18 cellular contexts compared by ENCODE assay signal in genomic region chr14:31030406-31030805, GRCh38. TPM values are rescaled to one million over a fixed set of nuclear protein-coding genes. Genes with fewer than 3 reads are reported as not detected.
DNase-seq lines count a peak whose midpoint lies in the region; ATAC-seq, FAIRE-seq and TF ChIP-seq lines count a peak whose summit lies in the region.
"Had no signal": no experiment of that assay in that cellular context is flagged by ENCODE, and none has a peak within 500 bp of the region (broad histone marks: within the 10 kb centered on the region; RNA-seq: fewer than 3 reads in every experiment).

No MANE protein-coding gene starts in this region.

- TF ChIP-seq EP300 in HepG2 (IDR thresholded peaks at IDR 0.05; ENCODE audit: low read depth in 2 of 2, low read length in 2 of 2) (no peak), HepG2 (CRISPR knock-in tag; IDR thresholded peaks at IDR 0.05; ENCODE audit: borderline replicate concordance) (no peak), K562 (IDR thresholded peaks at IDR 0.05; ENCODE audit: low read length) (no peak)

- TF ChIP-seq POLR2A in HepG2 (IDR thresholded peaks at IDR 0.05; ENCODE audit: insufficient read depth in 1 of 2, low read depth in 2 of 2, low read length in 2 of 2) (no peak), right lobe of liver (IDR thresholded peaks at IDR 0.05) (no peak), HCT116 (IDR thresholded peaks at IDR 0.05; ENCODE audit: borderline replicate concordance, extremely low read depth, insufficient read depth, insufficient read length) (no peak), K562 (conservative IDR thresholded peaks at IDR 0.05) (no peak)

- H3K27ac ChIP-seq in HepG2 (ENCODE audit: extremely low read length, insufficient read depth, low read length) (no peak overlapping the region), right lobe of liver (no peak overlapping the region), HCT116 (ENCODE audit: low read depth, low read length) (no peak overlapping the region), K562 (ENCODE audit: extremely low read depth, low read depth, low read length) (peak overlapping the region; percentile 81), small intestine (ENCODE audit: low read depth in 1 of 2, low read length in 1 of 2) (no peak overlapping the region)

- H3K9me3 Mint-ChIP-seq in stimulated activated effector memory CD8-positive, alpha-beta T cell treated with anti-CD3 and anti-CD28 coated beads, Interleukin-12 subunit alpha, Interleukin-12 subunit beta, amount 100 ng/mL, for 72 hours: no peaks in the 10 kb centered on the region
- H3K9me3 Mint-ChIP-seq: CD8-positive, alpha-beta T cell had no signal

- no peaks in the 10 kb centered on the region for H3K9me1 ChIP-seq in K562 (ENCODE audit: control insufficient read depth, insufficient read depth, low read length)

- H3K4me1 Mint-ChIP-seq in stimulated activated effector memory CD8-positive, alpha-beta T cell treated with anti-CD3 and anti-CD28 coated beads, Interleukin-12 subunit alpha, Interleukin-12 subunit beta, amount 100 ng/mL, for 72 hours: peaks cover 37% of the 10 kb centered on the region

- ATAC-seq in HepG2 (no peak), right lobe of liver (no peak), HCT116 (no peak), K562 (no peak), HG02763 (IDR thresholded peaks at IDR 0.05; ENCODE audit: unreplicated experiment) (no peak)
- no peak for ATAC-seq in stimulated activated effector memory CD8-positive, alpha-beta T cell treated with anti-CD3 and anti-CD28 coated beads, Interleukin-12 subunit alpha, Interleukin-12 subunit beta, amount 100 ng/mL, for 72 hours
- ATAC-seq: CD8-positive, alpha-beta T cell had no signal

- in situ Hi-C loops in HepG2 (cut with HindIII; ENCODE audit: extremely low pct_ligation_motif_present, low pct_unique_long_range_greater_than_20kb): no loop called here
- in situ Hi-C loops in K562 (cut with MboI): no loop called here

- no peaks in the 10 kb centered on the region for H3K9me3 ChIP-seq in HepG2 (ENCODE audit: low read length)
- H3K9me3 ChIP-seq in right lobe of liver: no peaks in the 10 kb centered on the region
- no peaks in the 10 kb centered on the region for H3K9me3 ChIP-seq in HCT116 (ENCODE audit: control insufficient read depth in 1 of 2, insufficient read depth in 1 of 2, low read depth in 1 of 2, low read length in 2 of 2)
- no peaks in the 10 kb centered on the region for H3K9me3 ChIP-seq in K562 (replicated peaks; ENCODE audit: control insufficient read depth, insufficient read depth, low read depth, low read length)
- H3K9me3 ChIP-seq in small intestine (ENCODE audit: control insufficient read depth, low read depth): no peaks in the 10 kb centered on the region

- H3K27ac Mint-ChIP-seq in stimulated activated effector memory CD8-positive, alpha-beta T cell treated with anti-CD3 and anti-CD28 coated beads, Interleukin-12 subunit alpha, Interleukin-12 subunit beta, amount 100 ng/mL, for 72 hours: peak overlapping the region; percentile 56
- H3K27ac Mint-ChIP-seq: B cell; CD8-positive, alpha-beta T cell had no signal

- no peak overlapping the region for H3K4me3 Mint-ChIP-seq in stimulated activated effector memory CD8-positive, alpha-beta T cell treated with anti-CD3 and anti-CD28 coated beads, Interleukin-12 subunit alpha, Interleukin-12 subunit beta, amount 100 ng/mL, for 72 hours
- H3K4me3 Mint-ChIP-seq: B cell; CD8-positive, alpha-beta T cell had no signal

- peaks cover 21% of the 10 kb centered on the region for H3K79me2 ChIP-seq in HepG2 (ENCODE audit: insufficient read depth, low read length)
- peaks cover 23% of the 10 kb centered on the region for H3K79me2 ChIP-seq in HCT116 (ENCODE audit: insufficient read depth, low read length)
- peaks cover 39% of the 10 kb centered on the region for H3K79me2 ChIP-seq in K562 (ENCODE audit: control insufficient read depth, insufficient read depth, low read length)

- H4K20me1 ChIP-seq in HepG2 (ENCODE audit: insufficient read depth, low read length): peaks cover under 1% of the 10 kb centered on the region; the same call in 1 of the 2 replicates
- H4K20me1 ChIP-seq in HCT116 (ENCODE audit: insufficient read depth): no peaks in the 10 kb centered on the region
- no peaks in the 10 kb centered on the region for H4K20me1 ChIP-seq in K562 (replicated peaks; ENCODE audit: control insufficient read depth, insufficient read depth, low read length)

- H3K4me1 ChIP-seq in HepG2 (ENCODE audit: insufficient read depth, low read length): peaks cover 75% of the 10 kb centered on the region
- H3K4me1 ChIP-seq in right lobe of liver: peaks cover 0 to 20% (median 7%) of the 10 kb centered on the region in 4 donors
- peaks cover 65 to 78% of the 10 kb centered on the region in 2 experiments for H3K4me1 ChIP-seq in HCT116 (ENCODE audit: control insufficient read depth in 1 of 2, insufficient read depth in 2 of 2, low read length in 2 of 2)
- peaks cover 24 to 52% of the 10 kb centered on the region in 2 experiments for H3K4me1 ChIP-seq in K562 (replicated peaks in 1 of 2; ENCODE audit: control insufficient read depth in 2 of 2, insufficient read depth in 2 of 2, low read length in 2 of 2)
- peaks cover 0 to 2% of the 10 kb centered on the region in 2 donors for H3K4me1 ChIP-seq in small intestine (ENCODE audit: control insufficient read depth in 2 of 2, insufficient read depth in 1 of 2, low read depth in 1 of 2, low read length in 1 of 2)

- H3K36me3 ChIP-seq in HepG2 (replicated peaks in 1 of 2; ENCODE audit: control insufficient read depth in 1 of 2, insufficient read depth in 2 of 2, low read length in 2 of 2) (no peaks in the 10 kb centered on the region), right lobe of liver (no peaks in the 10 kb centered on the region), HCT116 (ENCODE audit: control insufficient read depth in 1 of 2, insufficient read depth in 2 of 2, low read length in 2 of 2) (no peaks in the 10 kb centered on the region), K562 (ENCODE audit: control insufficient read depth, insufficient read depth, low read length) (no peaks in the 10 kb centered on the region), small intestine (ENCODE audit: control insufficient read depth in 2 of 2, insufficient read depth in 2 of 2, low read length in 2 of 2) (no peaks in the 10 kb centered on the region)

- intact Hi-C loops in HepG2 (cut with micrococcal nuclease; ENCODE audit: unreplicated experiment): no loop called here
- intact Hi-C loops in right lobe of liver (cut with DNase I): no loop called here
- intact Hi-C loops in HCT116 (cut with micrococcal nuclease): no loop called here
- intact Hi-C loops in K562 (cut with micrococcal nuclease): no loop called here

- H3K9me2 ChIP-seq in HCT116 (ENCODE audit: insufficient read depth): no peaks in the 10 kb centered on the region; the same call in 1 of the 2 replicates

- RAD21 ChIA-PET in HCT116 (lab: Charles Lee; ENCODE audit: low non-redundant PET in 1 of 2, low total read pairs in 2 of 2, uncharacterized antibody in 2 of 2, unreplicated experiment in 2 of 2): no interaction called here

- FAIRE-seq in HepG2 (lab: Jason Lieb, UNC) (no peak), K562 (lab: Jason Lieb, UNC) (no peak), small intestine (lab: Jason Lieb, UNC) (no peak)
- FAIRE-seq: A204.1, D721Med, GM12892, H1 had no signal

- no peak for TF ChIP-seq RAD21 in HepG2 (CRISPR knock-in tag; IDR thresholded peaks at IDR 0.05)
- TF ChIP-seq RAD21 in HCT116 (IDR thresholded peaks at IDR 0.05; ENCODE audit: low read depth): 0 out of 2 replicates have a peak, but pooled peaks have one; percentile 12
- no peak; a peak in 1 of 4 replicates for TF ChIP-seq RAD21 in K562 (CRISPR knock-in tag; conservative IDR thresholded peaks at IDR 0.05 in 1 of 2, IDR thresholded peaks at IDR 0.05 in 1 of 2)

- DNase-seq in HepG2 (ENCODE audit: low spot score) (no peak), right lobe of liver (no peak), HCT116 (ENCODE audit: low read depth, low spot score) (no peak), K562 (ENCODE audit: extremely low read depth in 1 of 4, low spot score in 3 of 4) (no peak), small intestine (no peak)
- no peak for DNase-seq in stimulated activated effector memory CD8-positive, alpha-beta T cell treated with anti-CD3 and anti-CD28 coated beads, Interleukin-12 subunit alpha, Interleukin-12 subunit beta, amount 100 ng/mL, for 72 hours (ENCODE audit: low spot score in 2 of 2)
- DNase-seq: C1 segment of cervical spinal cord; CD8-positive, alpha-beta T cell; COR-L47; DND-41; GDM1; HCEC 1CT had no signal

- H2AFZ ChIP-seq in HepG2 (ENCODE audit: low read length): no peak overlapping the region
- no peak overlapping the region for H2AFZ ChIP-seq in HCT116 (ENCODE audit: low read depth, low read length, poor library complexity, severe bottlenecking)
- H2AFZ ChIP-seq in K562 (ENCODE audit: low read depth, low read length): no peak overlapping the region

- H3K4me3 ChIP-seq in HepG2 (replicated peaks in 1 of 3; ENCODE audit: insufficient read depth in 1 of 3, low read depth in 2 of 3, low read length in 3 of 3): no peak overlapping the region
- no peak overlapping the region for H3K4me3 ChIP-seq in right lobe of liver
- H3K4me3 ChIP-seq in HCT116 (replicated peaks in 1 of 2; ENCODE audit: low read depth in 1 of 2, low read length in 2 of 2): no peak overlapping the region
- no peak overlapping the region for H3K4me3 ChIP-seq in K562
- no peak overlapping the region for H3K4me3 ChIP-seq in small intestine (ENCODE audit: low read depth in 1 of 2, low read length in 2 of 2)

- H3K36me3 Mint-ChIP-seq in stimulated activated effector memory CD8-positive, alpha-beta T cell treated with anti-CD3 and anti-CD28 coated beads, Interleukin-12 subunit alpha, Interleukin-12 subunit beta, amount 100 ng/mL, for 72 hours: peaks cover 11% of the 10 kb centered on the region

- BruUV-seq in HepG2 (replicated peaks; lab: Mats Ljungman, UMichigan) (no TSS peak), HCT116 (replicated peaks; lab: Mats Ljungman, UMichigan) (no TSS peak), K562 (replicated peaks; lab: Mats Ljungman, UMichigan) (no TSS peak)

- no peak overlapping the region for H3K4me2 ChIP-seq in HepG2 (ENCODE audit: low read depth, low read length)
- peak overlapping the region; percentile 85; the same call in 1 of the 2 replicates for H3K4me2 ChIP-seq in HCT116 (ENCODE audit: low read length)
- no peak overlapping the region for H3K4me2 ChIP-seq in K562 (ENCODE audit: insufficient read depth, low read length)

- H3K9ac ChIP-seq in HepG2 (ENCODE audit: insufficient read depth, low read depth, low read length): no peak overlapping the region
- H3K9ac ChIP-seq in HCT116 (ENCODE audit: low read length): no peak overlapping the region
- H3K9ac ChIP-seq in K562 (ENCODE audit: insufficient read depth in 1 of 2, low read depth in 2 of 2, low read length in 2 of 2): no peak overlapping the region; a peak in 1 of 4 replicates

- TF ChIP-seq CTCF in HepG2 (CRISPR knock-in tag; IDR thresholded peaks at IDR 0.05) (0 out of 2 replicates have a peak, but pooled peaks have one; percentile 17), right lobe of liver (IDR thresholded peaks at IDR 0.05) (no peak), HCT116 (IDR thresholded peaks at IDR 0.05 in 2 of 3, conservative IDR thresholded peaks at IDR 0.05 in 1 of 3; ENCODE audit: borderline replicate concordance in 1 of 3, insufficient read depth in 1 of 3, low read depth in 2 of 3, low read length in 2 of 3) (no peak), K562 (IDR thresholded peaks at IDR 0.05 in 2 of 3, conservative IDR thresholded peaks at IDR 0.05 in 1 of 3; ENCODE audit: insufficient read depth in 2 of 3, low read depth in 1 of 3, low read length in 3 of 3) (no peak)

- WGBS in HepG2 (ENCODE audit: low lambda C conversion rate): 94% methylated on average over 4 of the region's 4 CpGs
- 91% methylated on average over 3 of the region's 4 CpGs for WGBS in right lobe of liver (ENCODE audit: insufficient coverage, low coverage, low lambda C conversion rate, missing lambda C conversion rate)
- 35% methylated on average over 4 of the region's 4 CpGs for WGBS in K562 (ENCODE audit: insufficient coverage, low coverage, missing lambda C conversion rate)
- WGBS in small intestine, 3 donors: 92 to 97% (median 93%) methylated on average over 4 of the region's 4 CpGs

- CTCF ChIA-PET in HepG2 (lab: Yijun Ruan, JAX; ENCODE audit: low intra/inter-chr PET ratio, low total read pairs): no interaction called here
- CTCF ChIA-PET in HCT116 (lab: Charles Lee): no interaction called here
- CTCF ChIA-PET in K562 (lab: Yijun Ruan, JAX; ENCODE audit: low intra/inter-chr PET ratio): no interaction called here

- H3K27me3 ChIP-seq in HepG2 (ENCODE audit: control insufficient read depth in 1 of 2, insufficient read depth in 2 of 2, low read length in 2 of 2) (peaks cover 0 to 2% of the 10 kb centered on the region in 2 experiments; a peak in 1 of 5 replicates), right lobe of liver (no peaks in the 10 kb centered on the region), HCT116 (ENCODE audit: insufficient read depth, low read length) (no peaks in the 10 kb centered on the region), K562 (ENCODE audit: control insufficient read depth in 2 of 2, insufficient read depth in 2 of 2, low read length in 2 of 2) (no peaks in the 10 kb centered on the region), small intestine (ENCODE audit: control insufficient read depth in 2 of 2, insufficient read depth in 2 of 2, low read length in 2 of 2) (no peaks in the 10 kb centered on the region)

- POLR2A ChIA-PET in HepG2 (lab: Yijun Ruan, JAX): interaction anchor here (1.1 kb wide), 1 partner anchor 9 kb away, joined by 4 read pairs; no protein-coding TSS in a partner anchor
- POLR2A ChIA-PET in HCT116 (lab: Charles Lee): no interaction called here
- POLR2A ChIA-PET in K562 (lab: Yijun Ruan, JAX): no interaction called here

RNA-seq across cellular contexts. Expression of gene STRN3, which starts 4.2 kb away (rescaled TPM):
- total RNA-seq in HepG2 (2016; rRNA removed; fragmentation: Illumina TruSeq; extraction: Trizol): 123 and 135 TPM in 2 replicates
- 98.8 and 127 TPM in 2 replicates for total RNA-seq in HepG2 (2016; cell fraction: cytosol; rRNA removed; fragmentation: Illumina TruSeq; extraction: Trizol; ENCODE audit: low read depth)
- 127 and 145 TPM in 2 replicates for total RNA-seq in HepG2 (2016; cell fraction: insoluble cytoplasmic fraction; rRNA removed; fragmentation: Illumina TruSeq; extraction: Trizol)
- 62.4 and 67.2 TPM in 2 replicates for total RNA-seq in HepG2 (2016; cell fraction: membrane; rRNA removed; fragmentation: Illumina TruSeq; extraction: Trizol)
- 136 and 152 TPM in 2 replicates for total RNA-seq in HepG2 (2016; cell fraction: nucleus; rRNA removed; fragmentation: Illumina TruSeq; extraction: Trizol)
- 44.9 and 49.4 TPM in 2 replicates for polyA plus RNA-seq in HepG2 (2011; rRNA removed)
- polyA plus RNA-seq in HepG2 (2011; cell fraction: cytosol; rRNA removed): 17.6 and 28.4 TPM in 2 replicates
- 37.0 and 38.5 TPM in 2 replicates for polyA plus RNA-seq in HepG2 (2011; cell fraction: nucleus; rRNA removed)
- 57.6 and 63.3 TPM in 2 replicates for polyA plus RNA-seq in HepG2 (2012)
- 1.6 and 2.2 TPM in 2 replicates for polyA plus RNA-seq in HepG2 (2016; cell fraction: cytosol; fragmentation: Illumina TruSeq; extraction: Trizol; ENCODE audit: low read depth)
- polyA plus RNA-seq in HepG2 (2016; cell fraction: insoluble cytoplasmic fraction; fragmentation: Illumina TruSeq; extraction: Trizol; ENCODE audit: low read depth): 83.4 and 92.4 TPM in 2 replicates
- polyA plus RNA-seq in HepG2 (2016; cell fraction: membrane; fragmentation: Illumina TruSeq; extraction: Trizol; ENCODE audit: low read depth): 9.6 and 10.8 TPM in 2 replicates
- 89.5 and 94.1 TPM in 2 replicates for polyA plus RNA-seq in HepG2 (2016; cell fraction: nucleus; fragmentation: Illumina TruSeq; extraction: Trizol; ENCODE audit: insufficient read depth, low read depth)
- 16.3 and 63.5 TPM in 2 replicates for polyA minus RNA-seq in HepG2 (2011; rRNA and poly(A)+ RNA removed; ENCODE audit: low replicate concordance)
- 84.7 and 102 TPM in 2 replicates for polyA minus RNA-seq in HepG2 (2011; cell fraction: cytosol; rRNA and poly(A)+ RNA removed)
- polyA minus RNA-seq in HepG2 (2011; cell fraction: nucleus; rRNA and poly(A)+ RNA removed): 292 and 316 TPM in 2 replicates
- total RNA-seq in right lobe of liver: 10 to 100 TPM; 19.5 to 28.0 (median 21.5) TPM
- total RNA-seq in HCT116 (2021; ENCODE audit: unreplicated experiment): 43.4 TPM
- polyA plus RNA-seq in HCT116 (2012): 18.5 and 22.7 TPM in 2 replicates
- 37.9 and 146 TPM in 2 replicates for total RNA-seq in K562 (2011; cell fraction: chromatin; rRNA removed; ENCODE audit: low replicate concordance)
- 20.3 and 32.5 TPM in 2 replicates for total RNA-seq in K562 (2011; cell fraction: nucleolus; rRNA removed)
- 42.4 and 69.4 TPM in 2 replicates for total RNA-seq in K562 (2011; cell fraction: nucleoplasm; rRNA removed)
- total RNA-seq in K562 (2014; rRNA removed): 18.0 and 25.7 TPM in 2 replicates
- 29.1 and 35.7 TPM in 2 replicates for total RNA-seq in K562 (2014; rRNA removed; fragmentation: Illumina TruSeq; extraction: Trizol)
- 23.7 and 24.7 TPM in 2 replicates for total RNA-seq in K562 (2015; rRNA removed; fragmentation: Illumina TruSeq; extraction: Trizol)
- 17.6 and 19.9 TPM in 2 replicates for total RNA-seq in K562 (2021)
- polyA plus RNA-seq in K562 (2011; rRNA removed): 16.0 and 16.7 TPM in 2 replicates
- polyA plus RNA-seq in K562 (2011; cell fraction: cytosol; rRNA removed): 2.7 and 5.8 TPM in 2 replicates
- polyA plus RNA-seq in K562 (2011; cell fraction: nucleus; rRNA removed): 17.9 and 25.0 TPM in 2 replicates
- 8.7 and 9.7 TPM in 2 replicates for polyA plus RNA-seq in K562 (2012)
- 9.7 and 10.8 TPM in 2 replicates for polyA plus RNA-seq in K562 (2014; fragmentation: Illumina TruSeq; extraction: Trizol)
- 1 to 10 TPM; 5.9 to 6.2 TPM for polyA plus RNA-seq in K562 (2014; fragmentation: Nextera tagmentation; extraction: Ambion mirVana)
- polyA plus RNA-seq in K562 (2014; rRNA removed): 5.6 and 14.0 TPM in 2 replicates
- polyA minus RNA-seq in K562 (2011; rRNA and poly(A)+ RNA removed): 102 and 104 TPM in 2 replicates
- 23.7 and 37.6 TPM in 2 replicates for polyA minus RNA-seq in K562 (2011; cell fraction: cytosol; rRNA and poly(A)+ RNA removed)
- polyA minus RNA-seq in K562 (2011; cell fraction: nucleus; rRNA and poly(A)+ RNA removed): 35.5 and 43.8 TPM in 2 replicates
- 10 to 100 TPM in 2 of 3 donors, 1 to 10 TPM in 1; 9.7 to 13.2 (median 10.5) TPM for polyA plus RNA-seq in small intestine

RNA-seq across cellular contexts. Expression of gene AP4S1, which starts 5.0 kb away (rescaled TPM):
- total RNA-seq in HepG2 (2016; rRNA removed; fragmentation: Illumina TruSeq; extraction: Trizol): 21.1 and 22.4 TPM in 2 replicates
- total RNA-seq in HepG2 (2016; cell fraction: cytosol; rRNA removed; fragmentation: Illumina TruSeq; extraction: Trizol; ENCODE audit: low read depth): 13.0 and 13.5 TPM in 2 replicates
- 20.7 and 22.3 TPM in 2 replicates for total RNA-seq in HepG2 (2016; cell fraction: insoluble cytoplasmic fraction; rRNA removed; fragmentation: Illumina TruSeq; extraction: Trizol)
- 18.6 and 18.9 TPM in 2 replicates for total RNA-seq in HepG2 (2016; cell fraction: membrane; rRNA removed; fragmentation: Illumina TruSeq; extraction: Trizol)
- total RNA-seq in HepG2 (2016; cell fraction: nucleus; rRNA removed; fragmentation: Illumina TruSeq; extraction: Trizol): 16.1 and 23.9 TPM in 2 replicates
- polyA plus RNA-seq in HepG2 (2011; rRNA removed): 3.9 and 4.2 TPM in 2 replicates
- 2.7 and 4.3 TPM in 2 replicates for polyA plus RNA-seq in HepG2 (2011; cell fraction: cytosol; rRNA removed)
- 4.0 and 5.7 TPM in 2 replicates for polyA plus RNA-seq in HepG2 (2011; cell fraction: nucleus; rRNA removed)
- 8.4 and 10.9 TPM in 2 replicates for polyA plus RNA-seq in HepG2 (2012)
- 12.3 and 14.0 TPM in 2 replicates for polyA plus RNA-seq in HepG2 (2016; cell fraction: cytosol; fragmentation: Illumina TruSeq; extraction: Trizol; ENCODE audit: low read depth)
- polyA plus RNA-seq in HepG2 (2016; cell fraction: insoluble cytoplasmic fraction; fragmentation: Illumina TruSeq; extraction: Trizol; ENCODE audit: low read depth): 22.9 and 29.9 TPM in 2 replicates
- 16.3 and 16.6 TPM in 2 replicates for polyA plus RNA-seq in HepG2 (2016; cell fraction: membrane; fragmentation: Illumina TruSeq; extraction: Trizol; ENCODE audit: low read depth)
- 18.7 and 24.5 TPM in 2 replicates for polyA plus RNA-seq in HepG2 (2016; cell fraction: nucleus; fragmentation: Illumina TruSeq; extraction: Trizol; ENCODE audit: insufficient read depth, low read depth)
- polyA minus RNA-seq in HepG2 (2011; rRNA and poly(A)+ RNA removed; ENCODE audit: low replicate concordance): 5.4 and 7.3 TPM in 2 replicates
- polyA minus RNA-seq in HepG2 (2011; cell fraction: cytosol; rRNA and poly(A)+ RNA removed): 3.7 and 4.5 TPM in 2 replicates
- polyA minus RNA-seq in HepG2 (2011; cell fraction: nucleus; rRNA and poly(A)+ RNA removed): 13.8 and 15.0 TPM in 2 replicates
- 1 to 10 TPM; 2.0 to 5.3 (median 2.5) TPM for total RNA-seq in right lobe of liver
- 5.0 TPM for total RNA-seq in HCT116 (2021; ENCODE audit: unreplicated experiment)
- polyA plus RNA-seq in HCT116 (2012): 1.9 and 2.3 TPM in 2 replicates
- 6.9 and 7.8 TPM in 2 replicates for total RNA-seq in K562 (2011; cell fraction: chromatin; rRNA removed; ENCODE audit: low replicate concordance)
- 3.0 and 3.3 TPM in 2 replicates for total RNA-seq in K562 (2011; cell fraction: nucleolus; rRNA removed)
- total RNA-seq in K562 (2011; cell fraction: nucleoplasm; rRNA removed): 4.0 and 9.5 TPM in 2 replicates
- total RNA-seq in K562 (2014; rRNA removed): 3.7 TPM in 2 replicates
- total RNA-seq in K562 (2014; rRNA removed; fragmentation: Illumina TruSeq; extraction: Trizol): 7.2 and 7.8 TPM in 2 replicates
- total RNA-seq in K562 (2015; rRNA removed; fragmentation: Illumina TruSeq; extraction: Trizol): 4.6 and 5.9 TPM in 2 replicates
- 5.0 and 5.6 TPM in 2 replicates for total RNA-seq in K562 (2021)
- 2.5 and 6.2 TPM in 2 replicates for polyA plus RNA-seq in K562 (2011; rRNA removed)
- polyA plus RNA-seq in K562 (2011; cell fraction: cytosol; rRNA removed): 1.4 and 1.5 TPM in 2 replicates
- 2.1 and 3.1 TPM in 2 replicates for polyA plus RNA-seq in K562 (2011; cell fraction: nucleus; rRNA removed)
- polyA plus RNA-seq in K562 (2012): 5.3 and 6.4 TPM in 2 replicates
- polyA plus RNA-seq in K562 (2014; fragmentation: Illumina TruSeq; extraction: Trizol): 5.0 and 6.7 TPM in 2 replicates
- polyA plus RNA-seq in K562 (2014; fragmentation: Nextera tagmentation; extraction: Ambion mirVana): 1 to 10 TPM; 5.9 to 6.1 TPM
- 4.6 and 6.6 TPM in 2 replicates for polyA plus RNA-seq in K562 (2014; rRNA removed)
- polyA minus RNA-seq in K562 (2011; rRNA and poly(A)+ RNA removed): 3.4 and 4.7 TPM in 2 replicates
- 2.0 and 2.3 TPM in 2 replicates for polyA minus RNA-seq in K562 (2011; cell fraction: cytosol; rRNA and poly(A)+ RNA removed)
- 1.7 and 2.8 TPM in 2 replicates for polyA minus RNA-seq in K562 (2011; cell fraction: nucleus; rRNA and poly(A)+ RNA removed)
- polyA plus RNA-seq in small intestine: 1 to 10 TPM; 1.6 to 6.0 (median 5.4) TPM

Comparison
In these comparisons a context has a peak if more than half of its experiments do, and no peak if none do; other contexts are left out.
1. Of the 241 proteins assayed by ChIP-seq in both HepG2 and K562: peak only in HepG2: CTCF, HDAC1 and MED1; only in K562: none; in both: none; in neither: 238.